Comparison of ENCODE assay signal across 1 cellular context in the genomic region with DNA sequence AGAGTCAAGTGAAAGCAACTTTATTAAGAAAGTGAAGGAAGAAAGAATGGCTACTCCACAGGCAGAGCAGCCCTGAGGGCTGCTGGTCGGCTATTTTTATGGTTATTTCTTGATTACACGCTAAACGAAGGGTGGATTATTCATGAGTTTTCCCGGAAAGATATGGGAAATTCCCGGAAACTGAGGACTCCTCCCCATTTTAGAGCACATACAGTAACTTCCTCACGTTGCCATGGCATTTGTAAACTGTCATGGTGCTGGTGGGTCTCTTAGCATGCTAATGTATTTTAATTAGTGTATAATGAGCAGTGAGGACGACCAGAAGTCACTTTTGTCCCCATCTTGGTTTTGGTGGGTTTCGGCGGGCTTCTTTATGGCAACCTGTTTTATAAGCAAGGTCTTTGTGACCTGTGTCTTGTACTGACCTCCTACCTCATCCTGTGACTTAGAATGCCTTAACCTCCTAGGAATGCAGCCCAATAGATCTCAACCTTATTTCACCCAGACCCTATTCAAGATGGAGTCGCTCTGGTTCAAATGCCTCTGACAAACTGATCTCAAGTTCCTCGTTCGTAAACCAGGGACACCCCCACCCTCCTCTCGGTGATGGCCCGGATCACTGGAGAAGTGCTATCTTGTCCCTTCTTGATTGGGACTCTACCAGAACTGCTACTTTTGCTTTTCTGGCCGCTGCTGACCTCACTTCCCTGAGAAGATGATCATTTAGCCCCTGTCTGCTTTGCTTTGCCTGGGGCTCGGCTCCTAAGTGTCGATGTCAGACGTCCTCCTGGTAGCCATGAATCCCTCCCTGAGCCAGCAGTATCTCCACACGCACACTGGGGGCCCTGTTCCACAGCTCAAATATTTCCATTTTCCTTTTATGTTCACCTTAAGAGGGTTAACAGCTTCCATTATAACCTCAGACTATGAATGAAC.
TF ChIP-seq lines count a peak whose summit lies in the region.

No MANE protein-coding gene starts in this region.

TF ChIP-seq in K562, 482 proteins besides CTCF, POLR2A, EP300 and RAD21 (continued from another document and continues in another):
- TF ChIP-seq, protein P1, sequence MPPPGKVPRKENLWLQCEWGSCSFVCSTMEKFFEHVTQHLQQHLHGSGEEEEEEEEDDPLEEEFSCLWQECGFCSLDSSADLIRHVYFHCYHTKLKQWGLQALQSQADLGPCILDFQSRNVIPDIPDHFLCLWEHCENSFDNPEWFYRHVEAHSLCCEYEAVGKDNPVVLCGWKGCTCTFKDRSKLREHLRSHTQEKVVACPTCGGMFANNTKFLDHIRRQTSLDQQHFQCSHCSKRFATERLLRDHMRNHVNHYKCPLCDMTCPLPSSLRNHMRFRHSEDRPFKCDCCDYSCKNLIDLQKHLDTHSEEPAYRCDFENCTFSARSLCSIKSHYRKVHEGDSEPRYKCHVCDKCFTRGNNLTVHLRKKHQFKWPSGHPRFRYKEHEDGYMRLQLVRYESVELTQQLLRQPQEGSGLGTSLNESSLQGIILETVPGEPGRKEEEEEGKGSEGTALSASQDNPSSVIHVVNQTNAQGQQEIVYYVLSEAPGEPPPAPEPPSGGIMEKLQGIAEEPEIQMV (tag; conservative IDR thresholded peaks at IDR 0.05; ENCODE audit: low read depth) = peak; percentile 79
- TF ChIP-seq, protein P2, sequence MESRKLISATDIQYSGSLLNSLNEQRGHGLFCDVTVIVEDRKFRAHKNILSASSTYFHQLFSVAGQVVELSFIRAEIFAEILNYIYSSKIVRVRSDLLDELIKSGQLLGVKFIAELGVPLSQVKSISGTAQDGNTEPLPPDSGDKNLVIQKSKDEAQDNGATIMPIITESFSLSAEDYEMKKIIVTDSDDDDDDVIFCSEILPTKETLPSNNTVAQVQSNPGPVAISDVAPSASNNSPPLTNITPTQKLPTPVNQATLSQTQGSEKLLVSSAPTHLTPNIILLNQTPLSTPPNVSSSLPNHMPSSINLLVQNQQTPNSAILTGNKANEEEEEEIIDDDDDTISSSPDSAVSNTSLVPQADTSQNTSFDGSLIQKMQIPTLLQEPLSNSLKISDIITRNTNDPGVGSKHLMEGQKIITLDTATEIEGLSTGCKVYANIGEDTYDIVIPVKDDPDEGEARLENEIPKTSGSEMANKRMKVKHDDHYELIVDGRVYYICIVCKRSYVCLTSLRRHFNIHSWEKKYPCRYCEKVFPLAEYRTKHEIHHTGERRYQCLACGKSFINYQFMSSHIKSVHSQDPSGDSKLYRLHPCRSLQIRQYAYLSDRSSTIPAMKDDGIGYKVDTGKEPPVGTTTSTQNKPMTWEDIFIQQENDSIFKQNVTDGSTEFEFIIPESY (CRISPR knock-in tag; IDR thresholded peaks at IDR 0.05) = no peak
- TF ChIP-seq NFRKB (IDR thresholded peaks at IDR 0.05; ENCODE audit: low read depth) (no peak), NR4A1 (CRISPR knock-in tag; IDR thresholded peaks at IDR 0.05) (no peak), NR4A1 (tag; IDR thresholded peaks at IDR 0.05) (peak; percentile 97), HOXB6 (CRISPR knock-in tag; IDR thresholded peaks at IDR 0.05; ENCODE audit: borderline replicate concordance) (0 out of 2 replicates have a peak, but pooled peaks have one; percentile 26), CBX1 (IDR thresholded peaks at IDR 0.05; ENCODE audit: low read depth) (no peak), ETV1 (tag; conservative IDR thresholded peaks at IDR 0.05; ENCODE audit: low read depth) (peak; percentile 68), CBX3 (IDR thresholded peaks at IDR 0.05; ENCODE audit: borderline replicate concordance in 1 of 2, low read length in 2 of 2) (no peak), TCFL5 (CRISPR knock-in tag; conservative IDR thresholded peaks at IDR 0.05) (peak; percentile 64; the same call in 1 of the 2 replicates), SPI1 (IDR thresholded peaks at IDR 0.05; ENCODE audit: borderline replicate concordance, low read depth, low read length) (no peak), ZNF324 (CRISPR knock-in tag; IDR thresholded peaks at IDR 0.05) (peak; percentile 39; the same call in 1 of the 2 replicates), SMAD4 (CRISPR knock-in tag; conservative IDR thresholded peaks at IDR 0.05) (peak; percentile 94), FOXJ2 (tag; IDR thresholded peaks at IDR 0.05) (no peak), NUFIP1 (IDR thresholded peaks at IDR 0.05; ENCODE audit: partially characterized antibody) (peak; percentile 21), ZNF507 (tag; conservative IDR thresholded peaks at IDR 0.05) (0 out of 2 replicates have a peak, but pooled peaks have one; percentile 48), SMAD3 (CRISPR knock-in tag; conservative IDR thresholded peaks at IDR 0.05) (peak; percentile 94), RCOR1 (IDR thresholded peaks at IDR 0.05; ENCODE audit: borderline replicate concordance in 1 of 2, low read depth in 2 of 2, low read length in 2 of 2) (no peak), C11orf30 (IDR thresholded peaks at IDR 0.05; ENCODE audit: low read depth) (no peak), ETS2 (tag; IDR thresholded peaks at IDR 0.05; ENCODE audit: borderline replicate concordance, poor library complexity, severe bottlenecking) (no peak), DMBX1 (CRISPR knock-in tag; IDR thresholded peaks at IDR 0.05; ENCODE audit: borderline replicate concordance) (peak; percentile 95), NR2C1 (IDR thresholded peaks at IDR 0.05) (no peak), NR2C1 (tag; IDR thresholded peaks at IDR 0.05) (peak; percentile 91), ZNF668 (CRISPR knock-in tag; IDR thresholded peaks at IDR 0.05) (peak; percentile 94), RFX1 (IDR thresholded peaks at IDR 0.05) (peak; percentile 95), ZNF354B (CRISPR knock-in tag; IDR thresholded peaks at IDR 0.05) (peak; percentile 68; the same call in 1 of the 2 replicates), MEF2A (IDR thresholded peaks at IDR 0.05; ENCODE audit: control insufficient read depth, low read depth, low read length) (no peak), DDX20 (tag; IDR thresholded peaks at IDR 0.05; ENCODE audit: low read depth) (peak; percentile 89), ZBTB17 (CRISPR knock-in tag; IDR thresholded peaks at IDR 0.05) (0 out of 2 replicates have a peak, but pooled peaks have one; percentile 45), TAF9B (IDR thresholded peaks at IDR 0.05; ENCODE audit: partially characterized antibody) (no peak), FOXP1 (CRISPR knock-in tag; IDR thresholded peaks at IDR 0.05) (no peak), FOS (IDR thresholded peaks at IDR 0.05; ENCODE audit: extremely low read depth, insufficient read length) (no peak), TFAM (CRISPR knock-in tag; conservative IDR thresholded peaks at IDR 0.05) (no peak), ZKSCAN8 (CRISPR knock-in tag; IDR thresholded peaks at IDR 0.05) (peak; percentile 81), E2F3 (CRISPR knock-in tag; IDR thresholded peaks at IDR 0.05) (peak; percentile 89), TBL1XR1 (IDR thresholded peaks at IDR 0.05; ENCODE audit: low read length in 2 of 2) (no peak), CHD2 (IDR thresholded peaks at IDR 0.05; ENCODE audit: low read depth, low read length) (no peak), ZNF134 (CRISPR knock-in tag; conservative IDR thresholded peaks at IDR 0.05) (peak; percentile 53; the same call in 1 of the 2 replicates), SP2 (IDR thresholded peaks at IDR 0.05; ENCODE audit: extremely low read depth, low read depth, low read length, poor library complexity, severe bottlenecking) (no peak)
- TF ChIP-seq, protein P3, sequence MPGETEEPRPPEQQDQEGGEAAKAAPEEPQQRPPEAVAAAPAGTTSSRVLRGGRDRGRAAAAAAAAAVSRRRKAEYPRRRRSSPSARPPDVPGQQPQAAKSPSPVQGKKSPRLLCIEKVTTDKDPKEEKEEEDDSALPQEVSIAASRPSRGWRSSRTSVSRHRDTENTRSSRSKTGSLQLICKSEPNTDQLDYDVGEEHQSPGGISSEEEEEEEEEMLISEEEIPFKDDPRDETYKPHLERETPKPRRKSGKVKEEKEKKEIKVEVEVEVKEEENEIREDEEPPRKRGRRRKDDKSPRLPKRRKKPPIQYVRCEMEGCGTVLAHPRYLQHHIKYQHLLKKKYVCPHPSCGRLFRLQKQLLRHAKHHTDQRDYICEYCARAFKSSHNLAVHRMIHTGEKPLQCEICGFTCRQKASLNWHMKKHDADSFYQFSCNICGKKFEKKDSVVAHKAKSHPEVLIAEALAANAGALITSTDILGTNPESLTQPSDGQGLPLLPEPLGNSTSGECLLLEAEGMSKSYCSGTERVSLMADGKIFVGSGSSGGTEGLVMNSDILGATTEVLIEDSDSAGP (CRISPR knock-in tag; IDR thresholded peaks at IDR 0.05) = no peak
- TF ChIP-seq, protein P4, sequence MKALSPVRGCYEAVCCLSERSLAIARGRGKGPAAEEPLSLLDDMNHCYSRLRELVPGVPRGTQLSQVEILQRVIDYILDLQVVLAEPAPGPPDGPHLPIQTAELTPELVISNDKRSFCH (CRISPR knock-in tag; IDR thresholded peaks at IDR 0.05) = no peak
- TF ChIP-seq, protein P4 (tag; IDR thresholded peaks at IDR 0.05) = peak; percentile 97
- TF ChIP-seq, protein P5, sequence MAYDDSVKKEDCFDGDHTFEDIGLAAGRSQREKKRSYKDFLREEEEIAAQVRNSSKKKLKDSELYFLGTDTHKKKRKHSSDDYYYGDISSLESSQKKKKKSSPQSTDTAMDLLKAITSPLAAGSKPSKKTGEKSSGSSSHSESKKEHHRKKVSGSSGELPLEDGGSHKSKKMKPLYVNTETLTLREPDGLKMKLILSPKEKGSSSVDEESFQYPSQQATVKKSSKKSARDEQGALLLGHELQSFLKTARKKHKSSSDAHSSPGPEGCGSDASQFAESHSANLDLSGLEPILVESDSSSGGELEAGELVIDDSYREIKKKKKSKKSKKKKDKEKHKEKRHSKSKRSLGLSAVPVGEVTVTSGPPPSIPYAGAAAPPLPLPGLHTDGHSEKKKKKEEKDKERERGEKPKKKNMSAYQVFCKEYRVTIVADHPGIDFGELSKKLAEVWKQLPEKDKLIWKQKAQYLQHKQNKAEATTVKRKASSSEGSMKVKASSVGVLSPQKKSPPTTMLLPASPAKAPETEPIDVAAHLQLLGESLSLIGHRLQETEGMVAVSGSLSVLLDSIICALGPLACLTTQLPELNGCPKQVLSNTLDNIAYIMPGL (CRISPR knock-in tag; IDR thresholded peaks at IDR 0.05) = no peak
- TF ChIP-seq, protein P6, sequence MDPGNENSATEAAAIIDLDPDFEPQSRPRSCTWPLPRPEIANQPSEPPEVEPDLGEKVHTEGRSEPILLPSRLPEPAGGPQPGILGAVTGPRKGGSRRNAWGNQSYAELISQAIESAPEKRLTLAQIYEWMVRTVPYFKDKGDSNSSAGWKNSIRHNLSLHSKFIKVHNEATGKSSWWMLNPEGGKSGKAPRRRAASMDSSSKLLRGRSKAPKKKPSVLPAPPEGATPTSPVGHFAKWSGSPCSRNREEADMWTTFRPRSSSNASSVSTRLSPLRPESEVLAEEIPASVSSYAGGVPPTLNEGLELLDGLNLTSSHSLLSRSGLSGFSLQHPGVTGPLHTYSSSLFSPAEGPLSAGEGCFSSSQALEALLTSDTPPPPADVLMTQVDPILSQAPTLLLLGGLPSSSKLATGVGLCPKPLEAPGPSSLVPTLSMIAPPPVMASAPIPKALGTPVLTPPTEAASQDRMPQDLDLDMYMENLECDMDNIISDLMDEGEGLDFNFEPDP (CRISPR knock-in tag; IDR thresholded peaks at IDR 0.05) = 0 out of 2 replicates have a peak, but pooled peaks have one; percentile 17
- TF ChIP-seq, protein P7, sequence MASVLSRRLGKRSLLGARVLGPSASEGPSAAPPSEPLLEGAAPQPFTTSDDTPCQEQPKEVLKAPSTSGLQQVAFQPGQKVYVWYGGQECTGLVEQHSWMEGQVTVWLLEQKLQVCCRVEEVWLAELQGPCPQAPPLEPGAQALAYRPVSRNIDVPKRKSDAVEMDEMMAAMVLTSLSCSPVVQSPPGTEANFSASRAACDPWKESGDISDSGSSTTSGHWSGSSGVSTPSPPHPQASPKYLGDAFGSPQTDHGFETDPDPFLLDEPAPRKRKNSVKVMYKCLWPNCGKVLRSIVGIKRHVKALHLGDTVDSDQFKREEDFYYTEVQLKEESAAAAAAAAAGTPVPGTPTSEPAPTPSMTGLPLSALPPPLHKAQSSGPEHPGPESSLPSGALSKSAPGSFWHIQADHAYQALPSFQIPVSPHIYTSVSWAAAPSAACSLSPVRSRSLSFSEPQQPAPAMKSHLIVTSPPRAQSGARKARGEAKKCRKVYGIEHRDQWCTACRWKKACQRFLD (CRISPR knock-in tag; IDR thresholded peaks at IDR 0.05) = peak; percentile 94
- TF ChIP-seq, protein P8, sequence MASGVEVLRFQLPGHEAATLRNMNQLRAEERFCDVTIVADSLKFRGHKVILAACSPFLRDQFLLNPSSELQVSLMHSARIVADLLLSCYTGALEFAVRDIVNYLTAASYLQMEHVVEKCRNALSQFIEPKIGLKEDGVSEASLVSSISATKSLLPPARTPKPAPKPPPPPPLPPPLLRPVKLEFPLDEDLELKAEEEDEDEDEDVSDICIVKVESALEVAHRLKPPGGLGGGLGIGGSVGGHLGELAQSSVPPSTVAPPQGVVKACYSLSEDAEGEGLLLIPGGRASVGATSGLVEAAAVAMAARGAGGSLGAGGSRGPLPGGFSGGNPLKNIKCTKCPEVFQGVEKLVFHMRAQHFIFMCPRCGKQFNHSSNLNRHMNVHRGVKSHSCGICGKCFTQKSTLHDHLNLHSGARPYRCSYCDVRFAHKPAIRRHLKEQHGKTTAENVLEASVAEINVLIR (CRISPR knock-in tag; IDR thresholded peaks at IDR 0.05) = peak; percentile 60; the same call in 1 of the 2 replicates
- TF ChIP-seq, protein P9, sequence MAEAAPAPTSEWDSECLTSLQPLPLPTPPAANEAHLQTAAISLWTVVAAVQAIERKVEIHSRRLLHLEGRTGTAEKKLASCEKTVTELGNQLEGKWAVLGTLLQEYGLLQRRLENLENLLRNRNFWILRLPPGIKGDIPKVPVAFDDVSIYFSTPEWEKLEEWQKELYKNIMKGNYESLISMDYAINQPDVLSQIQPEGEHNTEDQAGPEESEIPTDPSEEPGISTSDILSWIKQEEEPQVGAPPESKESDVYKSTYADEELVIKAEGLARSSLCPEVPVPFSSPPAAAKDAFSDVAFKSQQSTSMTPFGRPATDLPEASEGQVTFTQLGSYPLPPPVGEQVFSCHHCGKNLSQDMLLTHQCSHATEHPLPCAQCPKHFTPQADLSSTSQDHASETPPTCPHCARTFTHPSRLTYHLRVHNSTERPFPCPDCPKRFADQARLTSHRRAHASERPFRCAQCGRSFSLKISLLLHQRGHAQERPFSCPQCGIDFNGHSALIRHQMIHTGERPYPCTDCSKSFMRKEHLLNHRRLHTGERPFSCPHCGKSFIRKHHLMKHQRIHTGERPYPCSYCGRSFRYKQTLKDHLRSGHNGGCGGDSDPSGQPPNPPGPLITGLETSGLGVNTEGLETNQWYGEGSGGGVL (CRISPR knock-in tag; IDR thresholded peaks at IDR 0.05) = no peak
- TF ChIP-seq, protein P10, sequence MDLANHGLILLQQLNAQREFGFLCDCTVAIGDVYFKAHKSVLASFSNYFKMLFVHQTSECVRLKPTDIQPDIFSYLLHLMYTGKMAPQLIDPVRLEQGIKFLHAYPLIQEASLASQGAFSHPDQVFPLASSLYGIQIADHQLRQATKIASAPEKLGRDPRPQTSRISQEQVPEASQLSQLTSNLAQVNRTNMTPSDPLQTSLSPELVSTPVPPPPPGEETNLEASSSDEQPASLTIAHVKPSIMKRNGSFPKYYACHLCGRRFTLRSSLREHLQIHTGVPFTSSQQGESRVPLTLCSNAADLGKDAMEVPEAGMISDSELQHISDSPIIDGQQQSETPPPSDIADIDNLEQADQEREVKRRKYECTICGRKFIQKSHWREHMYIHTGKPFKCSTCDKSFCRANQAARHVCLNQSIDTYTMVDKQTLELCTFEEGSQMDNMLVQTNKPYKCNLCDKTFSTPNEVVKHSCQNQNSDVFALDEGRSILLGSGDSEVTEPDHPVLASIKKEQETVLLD (IDR thresholded peaks at IDR 0.05) = 0 out of 2 replicates have a peak, but pooled peaks have one; percentile 26
